Comparison of ENCODE assay signal across 31 cellular contexts in the genomic region with DNA sequence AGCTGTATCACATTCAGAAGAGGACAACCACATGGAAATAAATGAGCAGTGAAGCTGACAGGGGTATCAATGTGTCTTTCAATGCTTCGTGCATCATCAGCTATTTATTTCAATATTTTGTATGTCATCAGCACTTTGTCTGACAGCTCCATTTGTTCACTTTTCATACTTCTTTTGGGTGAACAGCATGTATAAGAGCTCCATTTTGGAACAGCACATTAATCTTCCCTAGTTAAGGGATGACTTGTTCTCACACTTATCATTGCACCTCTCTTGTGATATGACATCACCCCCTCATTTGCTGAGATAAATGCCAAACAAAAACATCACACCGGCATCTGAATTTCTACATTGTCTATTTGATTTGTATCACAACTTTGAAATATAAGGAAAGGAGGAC.
A peak's percentile ranks its signal among the peaks of the same experiment; 100 is the strongest.
DNase-seq lines count a peak whose midpoint lies in the region; ATAC-seq, FAIRE-seq and TF ChIP-seq lines count a peak whose summit lies in the region.
"Had no signal": no experiment of that assay in that cellular context is flagged by ENCODE, and none has a peak within 500 bp of the region (broad histone marks: within the 10 kb centered on the region; RNA-seq: fewer than 3 reads in every experiment).

No MANE protein-coding gene starts in this region.

- DNase-seq in activated CD8-positive, alpha-beta memory T cell treated with anti-CD3 and anti-CD28 coated beads, Interleukin-2, amount 10 ng/mL, durations not matched to agents 7 days and 5 days = no peak
- no peak for DNase-seq in activated CD8-positive, alpha-beta memory T cell treated with anti-CD3 and anti-CD28 coated beads, Interleukin-2, amount 50 U/mL, for 4 hours
- DNase-seq in DND-41 (no peak), GM12878 (ENCODE audit: low read depth, low spot score) (no peak), HK-2 (ENCODE audit: unreplicated experiment) (no peak)
- DNase-seq: activated CD4-positive, CD25-positive, alpha-beta regulatory T cell; body of pancreas; CD4-positive, alpha-beta memory T cell; cerebellar nuclear complex; foreskin melanocyte; GOT3; heart left ventricle; HFFc6; left ventricle myocardium inferior; mesendoderm; NCI-H1092 treated with DMSO at 0.1 percent for 48 hours; NCI-H1694 treated with DMSO at 0.1 percent for 48 hours; retina had no signal

- ATAC-seq in activated CD8-positive, alpha-beta memory T cell treated with anti-CD3 and anti-CD28 coated beads, Interleukin-2, amount 10 ng/mL, durations not matched to agents 7 days and 5 days = peak; percentile 28
- ATAC-seq in DND-41 (ENCODE audit: insufficient read depth, low read depth) (no peak), GM12878 (peak; percentile 16), GM21825 (IDR thresholded peaks at IDR 0.05; ENCODE audit: unreplicated experiment) (no peak)
- ATAC-seq: body of pancreas, heart left ventricle had no signal

- CTCF ChIA-PET in activated CD8-positive, alpha-beta memory T cell treated with anti-CD3 and anti-CD28 coated beads, Interleukin-2, amount 10 ng/mL, durations not matched to agents 7 days and 5 days (lab: Charles Lee) = interaction anchor here (0.9 to 3.0 kb wide), 13 partner anchors 10 to 283 kb away, joined by 3 to 18 read pairs (median 8); no protein-coding TSS in a partner anchor
- CTCF ChIA-PET in GM12878 (lab: Yijun Ruan, JAX) = interaction anchor here (0.7 to 4.7 kb wide), 31 partner anchors 9 to 423 kb away, joined by 3 to 46 read pairs (median 6); no protein-coding TSS in a partner anchor

- in situ Hi-C loops in GM12878 (cut with MboI) = no loop called here

- TF ChIP-seq EP300 in GM12878 (IDR thresholded peaks at IDR 0.05; ENCODE audit: borderline replicate concordance in 1 of 2, control insufficient read depth in 1 of 2, low read depth in 2 of 2, low read length in 2 of 2) = no peak

- H3K9me3 ChIP-seq in DND-41 (ENCODE audit: insufficient read depth, low read length, severe bottlenecking) = peaks cover 6% of the 10 kb centered on the region
- no peaks in the 10 kb centered on the region for H3K9me3 ChIP-seq in SU-DHL-6 (ENCODE audit: insufficient read depth, low read length)
- no peaks in the 10 kb centered on the region for H3K9me3 ChIP-seq in GM12878 (replicated peaks; ENCODE audit: control insufficient read depth, insufficient read depth, low read length)
- H3K9me3 ChIP-seq: body of pancreas, heart left ventricle, left ventricle myocardium inferior, SJSA1, thoracic aorta had no signal

- H3K79me2 ChIP-seq in DND-41 (ENCODE audit: insufficient read depth, low read length) (no peaks in the 10 kb centered on the region), SU-DHL-6 (ENCODE audit: insufficient read depth, low read length) (no peaks in the 10 kb centered on the region), GM12878 (ENCODE audit: control insufficient read depth, insufficient read depth, low read length) (no peaks in the 10 kb centered on the region)
- H3K79me2 ChIP-seq: parathyroid adenoma had no signal

- H3K4me3 ChIP-seq in DND-41 (ENCODE audit: low read depth in 1 of 2, low read length in 2 of 2) (no peak overlapping the region), SU-DHL-6 (ENCODE audit: insufficient read depth, low read length, poor library complexity, severe bottlenecking) (no peak overlapping the region), GM12878 (no peak overlapping the region)
- H3K4me3 ChIP-seq: body of pancreas, heart left ventricle, left ventricle myocardium inferior, SJSA1, skin epidermis, thoracic aorta had no signal

- H3K4me3 Mint-ChIP-seq in activated CD8-positive, alpha-beta memory T cell treated with anti-CD3 and anti-CD28 coated beads, Interleukin-2, amount 10 ng/mL, durations not matched to agents 7 days and 5 days = no peak overlapping the region
- H3K4me3 Mint-ChIP-seq: CD4-positive, alpha-beta memory T cell; HFFc6; IgD-negative memory B cell; stimulated activated naive CD8-positive, alpha-beta T cell treated with anti-CD3 and anti-CD28 coated beads, Interleukin-15, Interleukin-2, amounts not matched to agents 100 ng/mL and 50 ng/mL, for 24 hours had no signal

- H3F3A ChIP-seq in SU-DHL-6 (ENCODE audit: insufficient read depth) = no peaks in the 10 kb centered on the region

- no peaks in the 10 kb centered on the region for H3K27me3 Mint-ChIP-seq in activated CD8-positive, alpha-beta memory T cell treated with anti-CD3 and anti-CD28 coated beads, Interleukin-2, amount 10 ng/mL, durations not matched to agents 7 days and 5 days
- H3K27me3 Mint-ChIP-seq: CD4-positive, alpha-beta memory T cell; IgD-negative memory B cell; stimulated activated naive CD8-positive, alpha-beta T cell treated with anti-CD3 and anti-CD28 coated beads, Interleukin-15, Interleukin-2, amounts not matched to agents 100 ng/mL and 50 ng/mL, for 24 hours had no signal

- TF ChIP-seq CTCF in DND-41 (IDR thresholded peaks at IDR 0.05; ENCODE audit: borderline replicate concordance, extremely low read depth, low read length, poor library complexity, severe bottlenecking) (no peak), SU-DHL-6 (IDR thresholded peaks at IDR 0.05; ENCODE audit: insufficient read depth, low read length, poor library complexity, severe bottlenecking) (no peak), GM12878 (IDR thresholded peaks at IDR 0.05 in 2 of 3, conservative IDR thresholded peaks at IDR 0.05 in 1 of 3; ENCODE audit: control insufficient read depth in 2 of 3, extremely low read depth in 1 of 3, insufficient read depth in 1 of 3, low read depth in 3 of 3, low read length in 3 of 3) (no peak)

- TF ChIP-seq POLR2A in GM12878 (IDR thresholded peaks at IDR 0.05; ENCODE audit: low read depth, low read length) = no peak

- peak overlapping the region; percentile 21; the same call in 1 of the 2 replicates for H2AFZ ChIP-seq in DND-41 (ENCODE audit: low read depth, low read length)
- peak overlapping the region; percentile 57 for H2AFZ ChIP-seq in SU-DHL-6 (ENCODE audit: low read depth, low read length, severe bottlenecking)
- H2AFZ ChIP-seq in GM12878 (ENCODE audit: control insufficient read depth, low read depth, low read length) = no peak overlapping the region
- H2AFZ ChIP-seq: parathyroid adenoma had no signal

- H4K20me1 ChIP-seq in DND-41 (ENCODE audit: insufficient read depth, low read length) = no peaks in the 10 kb centered on the region
- no peaks in the 10 kb centered on the region for H4K20me1 ChIP-seq in SU-DHL-6 (ENCODE audit: low read depth, low read length)
- H4K20me1 ChIP-seq in GM12878 (ENCODE audit: control insufficient read depth, insufficient read depth) = no peaks in the 10 kb centered on the region

- no peaks in the 10 kb centered on the region for H3K27me3 ChIP-seq in DND-41 (ENCODE audit: insufficient read depth, low read length, poor library complexity)
- no peaks in the 10 kb centered on the region for H3K27me3 ChIP-seq in SU-DHL-6 (ENCODE audit: low read length)
- H3K27me3 ChIP-seq in GM12878 (replicated peaks in 1 of 2; ENCODE audit: control insufficient read depth in 2 of 2, insufficient read depth in 2 of 2, low read length in 1 of 2) = no peaks in the 10 kb centered on the region
- H3K27me3 ChIP-seq: body of pancreas, heart left ventricle, SJSA1 had no signal

- FAIRE-seq in GM12878 (lab: Jason Lieb, UNC) = no peak
- FAIRE-seq: D721Med, endometrium, keratinocyte, urothelium cell line had no signal

- no peaks in the 10 kb centered on the region for H3K9me2 ChIP-seq in SU-DHL-6 (replicated peaks; ENCODE audit: insufficient read depth, low read length)

- WGBS in GM12878 (ENCODE audit: insufficient coverage, insufficient replicate concordance, low lambda C conversion rate, missing lambda C conversion rate) = 54% methylated on average over 2 of the region's 2 CpGs

- no TSS peak for BruUV-seq in GM12878 (replicated peaks; lab: Mats Ljungman, UMichigan)

- POLR2A ChIA-PET in GM12878 (lab: Charles Lee) = interaction anchor here (0.7 to 1.0 kb wide), 3 partner anchors 156 to 283 kb away, joined by 3 to 5 read pairs (median 4); no protein-coding TSS in a partner anchor

- H3K27ac ChIP-seq in DND-41 (ENCODE audit: low read length) (peak overlapping the region; percentile 68), SU-DHL-6 (ENCODE audit: low read depth, low read length) (no peak overlapping the region), GM12878 (ENCODE audit: control insufficient read depth, insufficient read depth) (peak overlapping the region; percentile 61; the same call in 1 of the 2 replicates)
- H3K27ac ChIP-seq: body of pancreas, heart left ventricle, left ventricle myocardium inferior, parathyroid adenoma, RWPE1, SJSA1, skin epidermis, thoracic aorta had no signal

- intact Hi-C loops in GM12878 (cut with micrococcal nuclease; ENCODE audit: unreplicated experiment) = loop anchor here (1.0 to 5.0 kb wide), 5 partner anchors 49 to 334 kb away; no protein-coding TSS in a partner anchor

- no peak for TF ChIP-seq RAD21 in GM12878 (IDR thresholded peaks at IDR 0.05; ENCODE audit: insufficient read depth, low read depth, low read length)

- SMC1A ChIA-PET in GM12878 (lab: Charles Lee; ENCODE audit: uncharacterized antibody, unreplicated experiment) = interaction anchor here (0.6 to 7.9 kb wide), 43 partner anchors 9 to 746 kb away, joined by 3 to 93 read pairs (median 6); no protein-coding TSS in a partner anchor

- H3K4me2 ChIP-seq in DND-41 (ENCODE audit: insufficient read depth, low read length) (no peak overlapping the region), SU-DHL-6 (ENCODE audit: low read depth, low read length, poor library complexity, severe bottlenecking) (peak overlapping the region; percentile 22), GM12878 (ENCODE audit: control insufficient read depth, insufficient read depth) (no peak overlapping the region; the same call in 1 of the 2 replicates)

- H3K9ac ChIP-seq in DND-41 (ENCODE audit: low read depth, low read length) = peak overlapping the region; percentile 6; the same call in 1 of the 2 replicates
- H3K9ac ChIP-seq in SU-DHL-6 (ENCODE audit: low read length) = no peak overlapping the region
- no peak overlapping the region for H3K9ac ChIP-seq in GM12878 (ENCODE audit: control insufficient read depth, insufficient read depth, low read length)
- H3K9ac ChIP-seq: parathyroid adenoma had no signal

- peaks cover 20% of the 10 kb centered on the region for H3K36me3 Mint-ChIP-seq in activated CD8-positive, alpha-beta memory T cell treated with anti-CD3 and anti-CD28 coated beads, Interleukin-2, amount 10 ng/mL, durations not matched to agents 7 days and 5 days
- H3K36me3 Mint-ChIP-seq: CD4-positive, alpha-beta memory T cell; IgD-negative memory B cell had no signal

- H3K4me1 Mint-ChIP-seq in activated CD8-positive, alpha-beta memory T cell treated with anti-CD3 and anti-CD28 coated beads, Interleukin-2, amount 10 ng/mL, durations not matched to agents 7 days and 5 days = peaks cover 42% of the 10 kb centered on the region

- RAD21 ChIA-PET in GM12878 (lab: Charles Lee; ENCODE audit: unreplicated experiment) = interaction anchor here (0.6 to 7.9 kb wide), 27 partner anchors 9 to 430 kb away, joined by 3 to 91 read pairs (median 7); no protein-coding TSS in a partner anchor

- H3K4me1 ChIP-seq in DND-41 (ENCODE audit: insufficient read depth, low read length) = peaks cover 32% of the 10 kb centered on the region
- peaks cover 23% of the 10 kb centered on the region for H3K4me1 ChIP-seq in GM12878 (ENCODE audit: control insufficient read depth, insufficient read depth, low read length)
- H3K4me1 ChIP-seq: left ventricle myocardium inferior, parathyroid adenoma, SJSA1 had no signal

- H3K27ac Mint-ChIP-seq in activated CD8-positive, alpha-beta memory T cell treated with anti-CD3 and anti-CD28 coated beads, Interleukin-2, amount 10 ng/mL, durations not matched to agents 7 days and 5 days = peak overlapping the region; percentile 62
- H3K27ac Mint-ChIP-seq: CD4-positive, alpha-beta memory T cell; HFFc6; IgD-negative memory B cell had no signal

- H3K9me3 Mint-ChIP-seq in activated CD8-positive, alpha-beta memory T cell treated with anti-CD3 and anti-CD28 coated beads, Interleukin-2, amount 10 ng/mL, durations not matched to agents 7 days and 5 days (ENCODE audit: low read depth) = no peaks in the 10 kb centered on the region
- H3K9me3 Mint-ChIP-seq: CD4-positive, alpha-beta memory T cell; HFFc6; IgD-negative memory B cell; stimulated activated naive CD8-positive, alpha-beta T cell treated with anti-CD3 and anti-CD28 coated beads, Interleukin-15, Interleukin-2, amounts not matched to agents 100 ng/mL and 50 ng/mL, for 24 hours had no signal

- H3K36me3 ChIP-seq in DND-41 (ENCODE audit: insufficient read depth, low read length) (no peaks in the 10 kb centered on the region), SU-DHL-6 (ENCODE audit: low read length) (no peaks in the 10 kb centered on the region), GM12878 (ENCODE audit: control insufficient read depth in 2 of 2, insufficient read depth in 2 of 2, low read length in 1 of 2) (no peaks in the 10 kb centered on the region)
- H3K36me3 ChIP-seq: heart left ventricle, left ventricle myocardium inferior, SJSA1, thoracic aorta had no signal

Comparison
In these comparisons a context has a peak if more than half of its experiments do, and no peak if none do; other contexts are left out.
1. ATAC-seq: peak in activated CD8-positive, alpha-beta memory T cell treated with anti-CD3 and anti-CD28 coated beads, Interleukin-2, amount 10 ng/mL, durations not matched to agents 7 days and 5 days (single experiment) and GM12878 (single experiment); none in DND-41 (single experiment) and GM21825 (single experiment).